7 cellular contexts compared by ENCODE assay signal in genomic region chr4:122827258-122827887, GRCh38. TPM values are rescaled to one million over a fixed set of nuclear protein-coding genes. Genes with fewer than 3 reads are reported as not detected.
A peak's percentile ranks its signal among the peaks of the same experiment; 100 is the strongest.
DNase-seq lines count a peak whose midpoint lies in the region; ATAC-seq and TF ChIP-seq lines count a peak whose summit lies in the region.

No MANE protein-coding gene starts in this region.

- no peaks in the 10 kb centered on the region for H3K9me3 Mint-ChIP-seq in endothelial cell (ENCODE audit: unreplicated experiment)

- H3K4me1 ChIP-seq in testis, result peaks cover 12% of the 10 kb centered on the region

- H3K4me3 Mint-ChIP-seq in endothelial cell (ENCODE audit: unreplicated experiment), result peak overlapping the region; percentile 96

- DNase-seq in GM12865 (ENCODE audit: low read depth) (peak; percentile 81), HK-2 (ENCODE audit: unreplicated experiment) (peak; percentile 67), endothelial cell (ENCODE audit: low spot score) (peak; percentile 49), mesenteric fat pad (ENCODE audit: low spot score) (peak; percentile 90), testis (peak; percentile 33)

- no peaks in the 10 kb centered on the region for H3K9me3 ChIP-seq in testis

- peak overlapping the region; percentile 87 to 88 for H3K27ac ChIP-seq in testis

- H3K36me3 ChIP-seq in testis (ENCODE audit: low read depth, missing control alignments), result no peaks in the 10 kb centered on the region

- peaks cover 7% of the 10 kb centered on the region for H3K36me3 Mint-ChIP-seq in endothelial cell (ENCODE audit: low read depth, unreplicated experiment)

- WGBS in testis, 2 donors, result 1% methylated on average over 29 to 50 of the region's 58 CpGs

- intact Hi-C loops in testis (cut with DNase I; ENCODE audit: low total_unique reads), result no loop called here

- peak overlapping the region; percentile 93 for H3K27ac Mint-ChIP-seq in endothelial cell (ENCODE audit: unreplicated experiment)

- TF ChIP-seq CTCF in GM12865 (IDR thresholded peaks at IDR 0.05; ENCODE audit: insufficient read depth, low read depth, low read length, missing control alignments) (no peak), WI38 (IDR thresholded peaks at IDR 0.05; ENCODE audit: low read depth, low read length) (no peak), endothelial cell (IDR thresholded peaks at IDR 0.05; ENCODE audit: unreplicated experiment) (no peak), testis (IDR thresholded peaks at IDR 0.05) (no peak)

- H3K4me3 ChIP-seq in GM12865 (ENCODE audit: low read depth, low read length) (peak overlapping the region; percentile 52), WI38 (ENCODE audit: low read depth, low read length) (peak overlapping the region; percentile 88), testis (peak overlapping the region; percentile 64 to 79)

- no peak for TF ChIP-seq POLR2A in testis (IDR thresholded peaks at IDR 0.05)

- H3K27me3 Mint-ChIP-seq in endothelial cell (ENCODE audit: unreplicated experiment), result peaks cover 7% of the 10 kb centered on the region

- peak; percentile 53 for ATAC-seq in GM21390 (IDR thresholded peaks at IDR 0.05; ENCODE audit: unreplicated experiment)

- no peaks in the 10 kb centered on the region for H3K27me3 ChIP-seq in testis

- H3K4me1 Mint-ChIP-seq in endothelial cell (ENCODE audit: unreplicated experiment), result peaks cover 38% of the 10 kb centered on the region

RNA-seq across cellular contexts. Expression of gene FGF2, which starts 0.7 kb away (rescaled TPM):
- total RNA-seq in endothelial cell (ENCODE audit: unreplicated experiment), result 26.1 TPM
- 39.1 TPM for total RNA-seq in mesenteric fat pad
- total RNA-seq in testis, result 1 to 10 TPM; 3.0 to 4.9 TPM
- polyA plus RNA-seq in testis (ENCODE audit: insufficient read depth, low read depth, low replicate concordance), result 4.5 TPM

Comparison
In these comparisons a context has a peak if more than half of its experiments do, and no peak if none do; other contexts are left out.
1. Peak in every context shown above with its lines: DNase-seq, ATAC-seq, H3K4me3 ChIP-seq and H3K27ac ChIP-seq.
2. DNase-seq: peak in every context shown above with its lines; median percentile 90 in mesenteric fat pad; 81 in GM12865; 67 in HK-2; 49 in endothelial cell; 33 in testis.